1 cellular context compared by ENCODE assay signal in the genomic region with DNA sequence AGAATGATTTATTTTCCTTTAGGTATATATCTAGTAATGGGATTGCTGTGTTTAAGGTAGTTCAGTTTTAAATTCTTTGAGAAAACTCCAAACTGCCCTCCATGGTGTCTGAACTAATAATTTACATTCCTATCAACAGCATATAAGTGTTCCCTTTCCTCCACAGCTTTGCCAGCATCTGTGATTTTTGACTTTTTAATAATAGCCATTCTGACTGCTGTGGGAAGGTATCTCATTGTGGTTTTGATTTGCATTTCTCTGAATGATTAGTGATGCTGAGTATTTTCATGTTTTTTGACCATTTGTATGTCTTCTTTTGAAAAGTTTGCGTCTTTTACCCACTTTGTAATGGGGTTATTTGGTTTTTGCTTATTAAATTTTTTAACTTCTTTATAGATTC.
A peak's percentile ranks its signal among the peaks of the same experiment; 100 is the strongest.
TF ChIP-seq lines count a peak whose summit lies in the region.

No MANE protein-coding gene starts in this region.

TF ChIP-seq in GM12878, 131 proteins besides CTCF, POLR2A, EP300 and RAD21:
- no peak for TF ChIP-seq CEBPB (IDR thresholded peaks at IDR 0.05; ENCODE audit: borderline replicate concordance in 1 of 2, low read depth in 2 of 2, low read length in 2 of 2)
- TF ChIP-seq RUNX3 (IDR thresholded peaks at IDR 0.05; ENCODE audit: low read length): 0 out of 2 replicates have a peak, but pooled peaks have one; percentile 7
